In genomic region chr22:43104056-43104625, GRCh38 we compare ENCODE assay signal across 1 cellular context.
TF ChIP-seq lines count a peak whose summit lies in the region.

No MANE protein-coding gene starts in this region.

TF ChIP-seq in IMR-90, 13 proteins besides CTCF, POLR2A, EP300 and RAD21:
- TF ChIP-seq USF2 (IDR thresholded peaks at IDR 0.05; ENCODE audit: low read depth, low read length) (peak; percentile 70), FOS (IDR thresholded peaks at IDR 0.05; ENCODE audit: low read depth, low read length) (0 out of 2 replicates have a peak, but pooled peaks have one; percentile 15), MAFK (IDR thresholded peaks at IDR 0.05; ENCODE audit: low read depth, low read length) (peak; percentile 92), BHLHE40 (IDR thresholded peaks at IDR 0.05; ENCODE audit: low read depth, low read length) (peak; percentile 79)
